9 cellular contexts compared by ENCODE assay signal in genomic region chr10:110547139-110547761, GRCh38. TPM values are rescaled to one million over a fixed set of nuclear protein-coding genes. Genes with fewer than 3 reads are reported as not detected.
DNase-seq lines count a peak whose midpoint lies in the region; ATAC-seq and TF ChIP-seq lines count a peak whose summit lies in the region.
"Had no signal": no experiment of that assay in that cellular context is flagged by ENCODE, and none has a peak within 500 bp of the region (broad histone marks: within the 10 kb centered on the region; RNA-seq: fewer than 3 reads in every experiment).

No MANE protein-coding gene starts in this region.

- peaks cover 10% of the 10 kb centered on the region for H3K27me3 Mint-ChIP-seq in activated B cell treated with CpG ODN at 0.5 μM for 24 hours

- no peak overlapping the region for H3K4me3 ChIP-seq in heart right ventricle
- H3K4me3 ChIP-seq: SJCRH30 had no signal

- POLR2A ChIA-PET in activated B cell treated with CpG ODN at 0.5 μM for 24 hours (lab: Charles Lee) = interaction anchor here (0.9 to 2.4 kb wide), 10 partner anchors 44 to 241 kb away, joined by 3 to 16 read pairs (median 5); partner anchors contain the start of gene SMNDC1

- H3K9me3 ChIP-seq in heart right ventricle = no peaks in the 10 kb centered on the region
- H3K9me3 ChIP-seq: SJCRH30 had no signal

- peaks cover 6% of the 10 kb centered on the region for H3K4me1 Mint-ChIP-seq in activated B cell treated with CpG ODN at 0.5 μM for 24 hours

- H3K27me3 ChIP-seq in heart right ventricle = peaks cover 0 to 15% (median 0%) of the 10 kb centered on the region in 7 donors
- H3K27me3 ChIP-seq: SJCRH30 had no signal

- H3K9me3 Mint-ChIP-seq in activated B cell treated with CpG ODN at 0.5 μM for 24 hours = no peaks in the 10 kb centered on the region

- 11 to 16% methylated on average over 8 of the region's 8 CpGs for WGBS in heart right ventricle, 2 donors

- peaks cover 0 to 14% (median 0%) of the 10 kb centered on the region in 9 donors for H3K4me1 ChIP-seq in heart right ventricle
- H3K4me1 ChIP-seq: SJCRH30 had no signal

- H3K36me3 ChIP-seq in heart right ventricle = no peaks in the 10 kb centered on the region
- H3K36me3 ChIP-seq: SJCRH30 had no signal

- TF ChIP-seq CTCF in activated B cell treated with CpG ODN at 0.5 μM for 24 hours (IDR thresholded peaks at IDR 0.05) (no peak), heart right ventricle (IDR thresholded peaks at IDR 0.05) (peak; percentile 72 to 88 (median 81))

- ATAC-seq in GM19351 (IDR thresholded peaks at IDR 0.05; ENCODE audit: unreplicated experiment) (peak; percentile 70), activated B cell treated with CpG ODN at 0.5 μM for 24 hours (ENCODE audit: low read depth) (peak; percentile 67), heart right ventricle (peak in 6 of 8 donors; percentile 66 to 80 (median 76)), sciatic nerve (peak; percentile 77), GM18511 (IDR thresholded peaks at IDR 0.05; ENCODE audit: unreplicated experiment) (no peak), GM21367 (IDR thresholded peaks at IDR 0.05; ENCODE audit: unreplicated experiment) (no peak)

- H3K27ac Mint-ChIP-seq in activated B cell treated with CpG ODN at 0.5 μM for 24 hours = no peak overlapping the region

- no peak overlapping the region for H3K4me3 Mint-ChIP-seq in activated B cell treated with CpG ODN at 0.5 μM for 24 hours

- H3K27ac ChIP-seq in heart right ventricle = no peak overlapping the region
- H3K27ac ChIP-seq: SJCRH30 had no signal

- CTCF ChIA-PET in activated B cell treated with CpG ODN at 0.5 μM for 24 hours (lab: Charles Lee) = interaction anchor here (0.6 to 4.8 kb wide), 21 partner anchors 20 to 409 kb away, joined by 3 to 69 read pairs (median 4); partner anchors contain the start of genes SMC3 and SMNDC1

- intact Hi-C loops in activated B cell treated with CpG ODN at 0.5 μM for 24 hours (cut with micrococcal nuclease) = loop anchor here (1.0 to 2.0 kb wide), 8 partner anchors 43 to 408 kb away; partner anchors contain the start of gene DUSP5
- intact Hi-C loops in heart right ventricle (cut with DNase I) = loop anchor here in 8 of 10 donors (1.0 to 10.0 kb wide), 13 partner anchors 45 to 402 kb away; partner anchors contain the start of gene DUSP5 (in 1 of the 8)
- intact Hi-C loops in sciatic nerve (cut with DNase I) = loop anchor here (5.0 kb wide), 1 partner anchor 235 kb away; no protein-coding TSS in a partner anchor

- H3K36me3 Mint-ChIP-seq in activated B cell treated with CpG ODN at 0.5 μM for 24 hours (ENCODE audit: low read depth) = no peaks in the 10 kb centered on the region

- DNase-seq in COR-L47 (lab: John Stamatoyannopoulos, UW) (peak; percentile 13), NCI-H1930 (lab: John Stamatoyannopoulos, UW) (peak; percentile 8 to 24), activated B cell treated with CpG ODN at 0.5 μM for 24 hours (no peak), heart right ventricle (peak in 1 of 2 donors; percentile 12), sciatic nerve (ENCODE audit: low spot score) (no peak)

RNA-seq across cellular contexts. Expression of gene SMC3, which starts 20.2 kb away (rescaled TPM):
- total RNA-seq in activated B cell treated with CpG ODN at 0.5 μM for 24 hours (41.1 and 43.3 TPM in 2 replicates), heart right ventricle (10 to 100 TPM; 18.1 to 23.5 (median 20.9) TPM), sciatic nerve (48.6 TPM)
- polyA plus RNA-seq in heart right ventricle = 10 to 100 TPM; 11.1 to 14.3 TPM

RNA-seq across cellular contexts. Expression of gene DUSP5, which starts 49.5 kb away (rescaled TPM):
- total RNA-seq in activated B cell treated with CpG ODN at 0.5 μM for 24 hours = 26.1 and 28.6 TPM in 2 replicates
- total RNA-seq in heart right ventricle = 10 to 100 TPM in 9 of 10 donors, 1 to 10 TPM in 1; 9.0 to 53.7 (median 22.9) TPM
- 10 to 100 TPM in 1 of 2 donors, 1 to 10 TPM in 1; 5.3 to 20.2 TPM for polyA plus RNA-seq in heart right ventricle
- total RNA-seq in sciatic nerve = 53.5 TPM

Comparison
In these comparisons a context has a peak if more than half of its experiments do, and no peak if none do; other contexts are left out.
1. DNase-seq: peak in COR-L47 (single experiment) and NCI-H1930 (2 of 2); none in activated B cell treated with CpG ODN at 0.5 μM for 24 hours (single experiment) and sciatic nerve (single experiment).
2. ATAC-seq: peak in GM19351 (single experiment), activated B cell treated with CpG ODN at 0.5 μM for 24 hours (single experiment), heart right ventricle (6 of 8) and sciatic nerve (single experiment); none in GM18511 (single experiment) and GM21367 (single experiment).